8 cellular contexts compared by ENCODE assay signal in genomic region chr1:205600085-205600484, GRCh38. TPM values are rescaled to one million over a fixed set of nuclear protein-coding genes. Genes with fewer than 3 reads are reported as not detected.
DNase-seq lines count a peak whose midpoint lies in the region; ATAC-seq and TF ChIP-seq lines count a peak whose summit lies in the region.

No MANE protein-coding gene starts in this region.

- H3K4me1 Mint-ChIP-seq in activated B cell treated with CpG ODN at 0.5 μM for 24 hours = peaks cover 32% of the 10 kb centered on the region
- H3K4me1 Mint-ChIP-seq in progenitor cell of endocrine pancreas (ENCODE audit: low read depth) = peaks cover 15% of the 10 kb centered on the region

- H3K36me3 Mint-ChIP-seq in activated B cell treated with CpG ODN at 0.5 μM for 24 hours (ENCODE audit: low read depth) = peaks cover 61% of the 10 kb centered on the region
- H3K36me3 Mint-ChIP-seq in progenitor cell of endocrine pancreas (ENCODE audit: insufficient read depth) = peaks cover 16% of the 10 kb centered on the region

- ATAC-seq in GM21423 (IDR thresholded peaks at IDR 0.05; ENCODE audit: unreplicated experiment) = peak; percentile 65
- no peak for ATAC-seq in activated B cell treated with CpG ODN at 0.5 μM for 24 hours (ENCODE audit: low read depth)
- no peak for ATAC-seq in left lobe of liver
- no peak for ATAC-seq in GM19397 (IDR thresholded peaks at IDR 0.05; ENCODE audit: unreplicated experiment)

- H3K27ac ChIP-seq in hepatocyte = peak overlapping the region; percentile 62

- no peak for DNase-seq in AG09309 (ENCODE audit: low read depth)
- no peak for DNase-seq in activated B cell treated with CpG ODN at 0.5 μM for 24 hours
- DNase-seq in hepatocyte (ENCODE audit: low spot score) = no peak
- no peak for DNase-seq in NCI-H2107 (lab: John Stamatoyannopoulos, UW)
- no peak for DNase-seq in progenitor cell of endocrine pancreas (ENCODE audit: low spot score, unreplicated experiment)
- no peak for DNase-seq in left lobe of liver (ENCODE audit: low spot score)

- H3K4me3 ChIP-seq in AG09309 (ENCODE audit: control insufficient read depth, low read depth, low read length) = no peak overlapping the region
- H3K4me3 ChIP-seq in hepatocyte = no peak overlapping the region

- no peaks in the 10 kb centered on the region for H3K9me2 ChIP-seq in hepatocyte (replicated peaks; ENCODE audit: insufficient read depth)

- H3K9me3 ChIP-seq in hepatocyte (ENCODE audit: low read depth) = no peaks in the 10 kb centered on the region

- no peaks in the 10 kb centered on the region for H3K36me3 ChIP-seq in hepatocyte (replicated peaks; ENCODE audit: insufficient read depth, low read depth)

- H3K4me3 Mint-ChIP-seq in activated B cell treated with CpG ODN at 0.5 μM for 24 hours (no peak overlapping the region), progenitor cell of endocrine pancreas (ENCODE audit: low read depth) (no peak overlapping the region)

- no peak overlapping the region for H3K4me2 ChIP-seq in hepatocyte

- H3K27me3 ChIP-seq in hepatocyte = no peaks in the 10 kb centered on the region

- H3K27me3 Mint-ChIP-seq in activated B cell treated with CpG ODN at 0.5 μM for 24 hours (no peaks in the 10 kb centered on the region), progenitor cell of endocrine pancreas (no peaks in the 10 kb centered on the region)

- CTCF ChIA-PET in activated B cell treated with CpG ODN at 0.5 μM for 24 hours (lab: Charles Lee) = interaction anchor here (0.8 to 2.8 kb wide), 2 partner anchors 8 to 76 kb away, joined by 4 to 12 read pairs; no protein-coding TSS in a partner anchor

- WGBS in hepatocyte (ENCODE audit: low lambda C conversion rate, missing lambda C conversion rate) = 68% methylated on average over 1 of the region's 1 CpG

- intact Hi-C loops in activated B cell treated with CpG ODN at 0.5 μM for 24 hours (cut with micrococcal nuclease) = no loop called here

- H3K79me2 ChIP-seq in hepatocyte = no peaks in the 10 kb centered on the region

- no peaks in the 10 kb centered on the region for H3K9me3 Mint-ChIP-seq in activated B cell treated with CpG ODN at 0.5 μM for 24 hours
- no peaks in the 10 kb centered on the region for H3K9me3 Mint-ChIP-seq in progenitor cell of endocrine pancreas (ENCODE audit: low read depth)

- H3K27ac Mint-ChIP-seq in activated B cell treated with CpG ODN at 0.5 μM for 24 hours (peak overlapping the region; percentile 35), progenitor cell of endocrine pancreas (no peak overlapping the region)

- H4K20me1 ChIP-seq in hepatocyte (ENCODE audit: insufficient read depth, poor library complexity, severe bottlenecking) = no peaks in the 10 kb centered on the region

- POLR2A ChIA-PET in activated B cell treated with CpG ODN at 0.5 μM for 24 hours (lab: Charles Lee) = no interaction called here

- TF ChIP-seq CTCF in AG09309 (IDR thresholded peaks at IDR 0.05; ENCODE audit: control insufficient read depth, insufficient read depth, low read depth, low read length, missing control alignments) = peak; percentile 5
- no peak for TF ChIP-seq CTCF in activated B cell treated with CpG ODN at 0.5 μM for 24 hours (IDR thresholded peaks at IDR 0.05)
- no peak for TF ChIP-seq CTCF in hepatocyte (IDR thresholded peaks at IDR 0.05; ENCODE audit: poor library complexity)
- TF ChIP-seq CTCF in progenitor cell of endocrine pancreas (IDR thresholded peaks at IDR 0.05; ENCODE audit: unreplicated experiment) = no peak

- H3K4me1 ChIP-seq in hepatocyte (ENCODE audit: insufficient read depth) = peaks cover 11% of the 10 kb centered on the region

- no peak overlapping the region for H2AFZ ChIP-seq in hepatocyte

RNA-seq across cellular contexts. Expression of gene ELK4, which starts 31.7 kb away (rescaled TPM):
- 130 and 141 TPM in 2 replicates for total RNA-seq in activated B cell treated with CpG ODN at 0.5 μM for 24 hours
- total RNA-seq in hepatocyte = 16.0 and 19.1 TPM in 2 replicates
- 4.7 and 6.1 TPM in 2 replicates for polyA plus RNA-seq in hepatocyte
- total RNA-seq in progenitor cell of endocrine pancreas = 25.7 and 30.2 TPM in 2 replicates
- 29.9 TPM for total RNA-seq in left lobe of liver
